ENCODE assay signal across 1 cellular context in the genomic region with DNA sequence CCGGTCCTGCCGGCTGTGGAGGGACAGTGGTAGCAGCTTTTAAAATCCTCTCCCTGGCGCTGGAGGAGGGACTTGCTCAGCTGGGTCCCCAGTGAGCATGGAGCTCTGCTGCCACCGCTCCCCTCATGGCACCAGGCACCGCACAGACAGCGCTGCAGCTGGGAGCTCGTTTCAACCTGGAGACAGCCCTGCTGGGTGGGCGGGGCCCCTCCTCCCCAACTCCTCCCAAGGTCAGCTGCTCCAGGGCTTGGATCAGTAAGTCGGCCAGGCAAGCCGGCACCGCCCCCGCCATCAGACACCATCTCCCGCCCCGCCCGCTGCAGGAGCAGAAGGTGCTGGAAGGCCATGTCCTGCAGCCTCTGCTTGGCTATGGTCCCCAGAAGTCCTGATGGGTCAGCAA.
A peak's percentile ranks its signal among the peaks of the same experiment; 100 is the strongest.
TF ChIP-seq lines count a peak whose summit lies in the region.

No MANE protein-coding gene starts in this region.

TF ChIP-seq in HepG2, 621 proteins besides CTCF, POLR2A, EP300 and RAD21 (continued from another document and continues in another):
- TF ChIP-seq, protein P1, sequence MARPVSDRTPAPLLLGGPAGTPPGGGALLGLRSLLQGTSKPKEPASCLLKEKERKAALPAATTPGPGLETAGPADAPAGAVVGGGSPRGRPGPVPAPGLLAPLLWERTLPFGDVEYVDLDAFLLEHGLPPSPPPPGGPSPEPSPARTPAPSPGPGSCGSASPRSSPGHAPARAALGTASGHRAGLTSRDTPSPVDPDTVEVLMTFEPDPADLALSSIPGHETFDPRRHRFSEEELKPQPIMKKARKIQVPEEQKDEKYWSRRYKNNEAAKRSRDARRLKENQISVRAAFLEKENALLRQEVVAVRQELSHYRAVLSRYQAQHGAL (CRISPR knock-in tag; IDR thresholded peaks at IDR 0.05; ENCODE audit: not compliant biosample characterization), result no peak
- no peak for TF ChIP-seq ZNF33A (CRISPR knock-in tag; IDR thresholded peaks at IDR 0.05; ENCODE audit: borderline replicate concordance)
- no peak for TF ChIP-seq NR2C2 (CRISPR knock-in tag; IDR thresholded peaks at IDR 0.05; ENCODE audit: borderline replicate concordance)
- no peak for TF ChIP-seq ZNF768 (CRISPR knock-in tag; IDR thresholded peaks at IDR 0.05)
- no peak for TF ChIP-seq ZNF747 (CRISPR knock-in tag; IDR thresholded peaks at IDR 0.05; ENCODE audit: borderline replicate concordance)
- TF ChIP-seq U2AF1 (optimal IDR thresholded peaks at IDR 0.05; ENCODE audit: low read depth, low read length), result no peak
- TF ChIP-seq, protein P2, sequence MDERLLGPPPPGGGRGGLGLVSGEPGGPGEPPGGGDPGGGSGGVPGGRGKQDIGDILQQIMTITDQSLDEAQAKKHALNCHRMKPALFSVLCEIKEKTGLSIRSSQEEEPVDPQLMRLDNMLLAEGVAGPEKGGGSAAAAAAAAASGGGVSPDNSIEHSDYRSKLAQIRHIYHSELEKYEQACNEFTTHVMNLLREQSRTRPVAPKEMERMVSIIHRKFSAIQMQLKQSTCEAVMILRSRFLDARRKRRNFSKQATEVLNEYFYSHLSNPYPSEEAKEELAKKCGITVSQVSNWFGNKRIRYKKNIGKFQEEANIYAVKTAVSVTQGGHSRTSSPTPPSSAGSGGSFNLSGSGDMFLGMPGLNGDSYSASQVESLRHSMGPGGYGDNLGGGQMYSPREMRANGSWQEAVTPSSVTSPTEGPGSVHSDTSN (CRISPR knock-in tag; IDR thresholded peaks at IDR 0.05), result no peak
- TF ChIP-seq ZNF724P (CRISPR knock-in tag; IDR thresholded peaks at IDR 0.05; ENCODE audit: borderline replicate concordance), result no peak
- no peak for TF ChIP-seq NR3C1 (CRISPR knock-in tag; IDR thresholded peaks at IDR 0.05)
- TF ChIP-seq ZNF674 (CRISPR knock-in tag; IDR thresholded peaks at IDR 0.05; ENCODE audit: low read depth), result no peak
- TF ChIP-seq ZZZ3 (CRISPR knock-in tag; IDR thresholded peaks at IDR 0.05; ENCODE audit: borderline replicate concordance), result no peak
- no peak for TF ChIP-seq THYN1 (CRISPR knock-in tag; IDR thresholded peaks at IDR 0.05; ENCODE audit: borderline replicate concordance, low read depth)
- no peak for TF ChIP-seq ZSCAN12 (CRISPR knock-in tag; IDR thresholded peaks at IDR 0.05)
- no peak for TF ChIP-seq ZNF589 (CRISPR knock-in tag; conservative IDR thresholded peaks at IDR 0.05)
- no peak for TF ChIP-seq SCMH1 (CRISPR knock-in tag; IDR thresholded peaks at IDR 0.05; ENCODE audit: borderline replicate concordance)
- no peak for TF ChIP-seq ZNF883 (CRISPR knock-in tag; IDR thresholded peaks at IDR 0.05; ENCODE audit: not compliant biosample characterization)
- no peak for TF ChIP-seq PRPF4 (IDR thresholded peaks at IDR 0.05; ENCODE audit: low read depth, low read length, poor library complexity, severe bottlenecking)
- no peak for TF ChIP-seq HOXA5 (CRISPR knock-in tag; IDR thresholded peaks at IDR 0.05)
- no peak for TF ChIP-seq NRL (CRISPR knock-in tag; IDR thresholded peaks at IDR 0.05; ENCODE audit: borderline replicate concordance)
- TF ChIP-seq, protein P3, sequence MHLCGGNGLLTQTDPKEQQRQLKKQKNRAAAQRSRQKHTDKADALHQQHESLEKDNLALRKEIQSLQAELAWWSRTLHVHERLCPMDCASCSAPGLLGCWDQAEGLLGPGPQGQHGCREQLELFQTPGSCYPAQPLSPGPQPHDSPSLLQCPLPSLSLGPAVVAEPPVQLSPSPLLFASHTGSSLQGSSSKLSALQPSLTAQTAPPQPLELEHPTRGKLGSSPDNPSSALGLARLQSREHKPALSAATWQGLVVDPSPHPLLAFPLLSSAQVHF (CRISPR knock-in tag; IDR thresholded peaks at IDR 0.05), result no peak
- TF ChIP-seq CAMTA2 (CRISPR knock-in tag; IDR thresholded peaks at IDR 0.05; ENCODE audit: borderline replicate concordance), result no peak
- TF ChIP-seq ZNF850 (CRISPR knock-in tag; conservative IDR thresholded peaks at IDR 0.05), result no peak
- no peak for TF ChIP-seq HNF4A (CRISPR knock-in tag; IDR thresholded peaks at IDR 0.05)
- TF ChIP-seq, protein P4, sequence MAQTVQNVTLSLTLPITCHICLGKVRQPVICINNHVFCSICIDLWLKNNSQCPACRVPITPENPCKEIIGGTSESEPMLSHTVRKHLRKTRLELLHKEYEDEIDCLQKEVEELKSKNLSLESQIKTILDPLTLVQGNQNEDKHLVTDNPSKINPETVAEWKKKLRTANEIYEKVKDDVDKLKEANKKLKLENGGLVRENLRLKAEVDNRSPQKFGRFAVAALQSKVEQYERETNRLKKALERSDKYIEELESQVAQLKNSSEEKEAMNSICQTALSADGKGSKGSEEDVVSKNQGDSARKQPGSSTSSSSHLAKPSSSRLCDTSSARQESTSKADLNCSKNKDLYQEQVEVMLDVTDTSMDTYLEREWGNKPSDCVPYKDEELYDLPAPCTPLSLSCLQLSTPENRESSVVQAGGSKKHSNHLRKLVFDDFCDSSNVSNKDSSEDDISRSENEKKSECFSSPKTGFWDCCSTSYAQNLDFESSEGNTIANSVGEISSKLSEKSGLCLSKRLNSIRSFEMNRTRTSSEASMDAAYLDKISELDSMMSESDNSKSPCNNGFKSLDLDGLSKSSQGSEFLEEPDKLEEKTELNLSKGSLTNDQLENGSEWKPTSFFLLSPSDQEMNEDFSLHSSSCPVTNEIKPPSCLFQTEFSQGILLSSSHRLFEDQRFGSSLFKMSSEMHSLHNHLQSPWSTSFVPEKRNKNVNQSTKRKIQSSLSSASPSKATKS (CRISPR knock-in tag; IDR thresholded peaks at IDR 0.05), result no peak
- TF ChIP-seq, protein P5, sequence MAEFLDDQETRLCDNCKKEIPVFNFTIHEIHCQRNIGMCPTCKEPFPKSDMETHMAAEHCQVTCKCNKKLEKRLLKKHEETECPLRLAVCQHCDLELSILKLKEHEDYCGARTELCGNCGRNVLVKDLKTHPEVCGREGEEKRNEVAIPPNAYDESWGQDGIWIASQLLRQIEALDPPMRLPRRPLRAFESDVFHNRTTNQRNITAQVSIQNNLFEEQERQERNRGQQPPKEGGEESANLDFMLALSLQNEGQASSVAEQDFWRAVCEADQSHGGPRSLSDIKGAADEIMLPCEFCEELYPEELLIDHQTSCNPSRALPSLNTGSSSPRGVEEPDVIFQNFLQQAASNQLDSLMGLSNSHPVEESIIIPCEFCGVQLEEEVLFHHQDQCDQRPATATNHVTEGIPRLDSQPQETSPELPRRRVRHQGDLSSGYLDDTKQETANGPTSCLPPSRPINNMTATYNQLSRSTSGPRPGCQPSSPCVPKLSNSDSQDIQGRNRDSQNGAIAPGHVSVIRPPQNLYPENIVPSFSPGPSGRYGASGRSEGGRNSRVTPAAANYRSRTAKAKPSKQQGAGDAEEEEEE (CRISPR knock-in tag; IDR thresholded peaks at IDR 0.05; ENCODE audit: borderline replicate concordance), result no peak
- TF ChIP-seq RBAK (CRISPR knock-in tag; IDR thresholded peaks at IDR 0.05), result no peak
- no peak for TF ChIP-seq ZBTB8A (CRISPR knock-in tag; IDR thresholded peaks at IDR 0.05; ENCODE audit: borderline replicate concordance, low read depth)
- TF ChIP-seq SAP130 (CRISPR knock-in tag; IDR thresholded peaks at IDR 0.05; ENCODE audit: low read depth), result peak; percentile 41; the same call in 1 of the 2 replicates
- TF ChIP-seq RARA (CRISPR knock-in tag; IDR thresholded peaks at IDR 0.05), result no peak
- TF ChIP-seq, protein P6, sequence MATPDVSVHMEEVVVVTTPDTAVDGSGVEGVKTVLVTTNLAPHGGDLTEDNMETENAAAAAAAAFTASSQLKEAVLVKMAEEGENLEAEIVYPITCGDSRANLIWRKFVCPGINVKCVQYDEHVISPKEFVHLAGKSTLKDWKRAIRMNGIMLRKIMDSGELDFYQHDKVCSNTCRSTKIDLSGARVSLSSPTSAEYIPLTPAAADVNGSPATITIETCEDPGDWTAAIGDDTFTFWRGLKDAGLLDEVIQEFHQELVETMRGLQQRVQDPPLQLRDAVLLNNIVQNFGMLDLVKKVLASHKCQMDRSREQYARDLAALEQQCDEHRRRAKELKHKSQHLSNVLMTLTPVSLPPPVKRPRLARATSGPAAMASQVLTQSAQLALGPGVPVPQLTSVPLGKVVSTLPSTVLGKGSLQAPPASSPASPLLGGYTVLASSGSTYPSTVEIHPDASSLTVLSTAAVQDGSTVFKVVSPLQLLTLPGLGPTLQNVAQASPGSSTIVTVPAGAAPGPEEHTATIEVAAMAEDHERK (CRISPR knock-in tag; IDR thresholded peaks at IDR 0.05; ENCODE audit: low read depth), result no peak
- TF ChIP-seq, protein P7, sequence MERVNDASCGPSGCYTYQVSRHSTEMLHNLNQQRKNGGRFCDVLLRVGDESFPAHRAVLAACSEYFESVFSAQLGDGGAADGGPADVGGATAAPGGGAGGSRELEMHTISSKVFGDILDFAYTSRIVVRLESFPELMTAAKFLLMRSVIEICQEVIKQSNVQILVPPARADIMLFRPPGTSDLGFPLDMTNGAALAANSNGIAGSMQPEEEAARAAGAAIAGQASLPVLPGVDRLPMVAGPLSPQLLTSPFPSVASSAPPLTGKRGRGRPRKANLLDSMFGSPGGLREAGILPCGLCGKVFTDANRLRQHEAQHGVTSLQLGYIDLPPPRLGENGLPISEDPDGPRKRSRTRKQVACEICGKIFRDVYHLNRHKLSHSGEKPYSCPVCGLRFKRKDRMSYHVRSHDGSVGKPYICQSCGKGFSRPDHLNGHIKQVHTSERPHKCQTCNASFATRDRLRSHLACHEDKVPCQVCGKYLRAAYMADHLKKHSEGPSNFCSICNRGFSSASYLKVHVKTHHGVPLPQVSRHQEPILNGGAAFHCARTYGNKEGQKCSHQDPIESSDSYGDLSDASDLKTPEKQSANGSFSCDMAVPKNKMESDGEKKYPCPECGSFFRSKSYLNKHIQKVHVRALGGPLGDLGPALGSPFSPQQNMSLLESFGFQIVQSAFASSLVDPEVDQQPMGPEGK (CRISPR knock-in tag; IDR thresholded peaks at IDR 0.05), result peak; percentile 76
- TF ChIP-seq ZNF343 (CRISPR knock-in tag; IDR thresholded peaks at IDR 0.05), result no peak
- no peak for TF ChIP-seq CEBPB (IDR thresholded peaks at IDR 0.05; ENCODE audit: borderline replicate concordance, low read depth, low read length)
- TF ChIP-seq, protein P8, sequence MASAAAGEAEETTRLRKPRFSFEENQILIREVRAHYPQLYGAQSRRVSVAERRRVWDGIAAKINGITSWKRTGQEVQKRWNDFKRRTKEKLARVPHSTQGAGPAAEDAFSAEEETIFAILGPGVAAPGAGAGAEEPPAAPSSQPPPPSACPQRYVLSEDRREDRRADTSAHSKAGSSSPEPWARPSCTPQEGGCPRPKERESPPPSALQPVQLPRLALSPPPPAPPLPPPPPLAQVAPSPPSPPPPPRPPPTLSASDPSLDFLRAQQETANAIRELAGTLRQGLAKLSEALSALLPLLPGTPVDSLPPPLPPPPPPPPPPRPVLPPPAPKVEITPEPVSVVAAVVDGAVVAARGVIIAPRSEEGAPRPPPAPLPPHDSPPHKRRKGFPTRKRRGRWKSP (CRISPR knock-in tag; IDR thresholded peaks at IDR 0.05), result no peak
- TF ChIP-seq ZNF570 (CRISPR knock-in tag; IDR thresholded peaks at IDR 0.05; ENCODE audit: borderline replicate concordance), result no peak
- no peak for TF ChIP-seq ZNF501 (CRISPR knock-in tag; IDR thresholded peaks at IDR 0.05)
- TF ChIP-seq HOXD1 (CRISPR knock-in tag; IDR thresholded peaks at IDR 0.05), result no peak
- TF ChIP-seq, protein P9, sequence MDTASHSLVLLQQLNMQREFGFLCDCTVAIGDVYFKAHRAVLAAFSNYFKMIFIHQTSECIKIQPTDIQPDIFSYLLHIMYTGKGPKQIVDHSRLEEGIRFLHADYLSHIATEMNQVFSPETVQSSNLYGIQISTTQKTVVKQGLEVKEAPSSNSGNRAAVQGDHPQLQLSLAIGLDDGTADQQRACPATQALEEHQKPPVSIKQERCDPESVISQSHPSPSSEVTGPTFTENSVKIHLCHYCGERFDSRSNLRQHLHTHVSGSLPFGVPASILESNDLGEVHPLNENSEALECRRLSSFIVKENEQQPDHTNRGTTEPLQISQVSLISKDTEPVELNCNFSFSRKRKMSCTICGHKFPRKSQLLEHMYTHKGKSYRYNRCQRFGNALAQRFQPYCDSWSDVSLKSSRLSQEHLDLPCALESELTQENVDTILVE (CRISPR knock-in tag; IDR thresholded peaks at IDR 0.05), result no peak
- TF ChIP-seq NKX3-1 (CRISPR knock-in tag; IDR thresholded peaks at IDR 0.05), result no peak
- TF ChIP-seq KAT8 (CRISPR knock-in tag; IDR thresholded peaks at IDR 0.05), result no peak
- no peak for TF ChIP-seq MIER2 (CRISPR knock-in tag; IDR thresholded peaks at IDR 0.05)
- no peak for TF ChIP-seq ETV6 (CRISPR knock-in tag; conservative IDR thresholded peaks at IDR 0.05)
- 0 out of 2 replicates have a peak, but pooled peaks have one; percentile 33 for TF ChIP-seq MYC (CRISPR knock-in tag; IDR thresholded peaks at IDR 0.05; ENCODE audit: borderline replicate concordance)
- TF ChIP-seq, protein P10, sequence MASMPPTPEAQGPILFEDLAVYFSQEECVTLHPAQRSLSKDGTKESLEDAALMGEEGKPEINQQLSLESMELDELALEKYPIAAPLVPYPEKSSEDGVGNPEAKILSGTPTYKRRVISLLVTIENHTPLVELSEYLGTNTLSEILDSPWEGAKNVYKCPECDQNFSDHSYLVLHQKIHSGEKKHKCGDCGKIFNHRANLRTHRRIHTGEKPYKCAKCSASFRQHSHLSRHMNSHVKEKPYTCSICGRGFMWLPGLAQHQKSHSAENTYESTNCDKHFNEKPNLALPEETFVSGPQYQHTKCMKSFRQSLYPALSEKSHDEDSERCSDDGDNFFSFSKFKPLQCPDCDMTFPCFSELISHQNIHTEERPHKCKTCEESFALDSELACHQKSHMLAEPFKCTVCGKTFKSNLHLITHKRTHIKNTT (CRISPR knock-in tag; IDR thresholded peaks at IDR 0.05), result no peak
- no peak for TF ChIP-seq ZNF34 (CRISPR knock-in tag; IDR thresholded peaks at IDR 0.05; ENCODE audit: borderline replicate concordance)
- TF ChIP-seq ZFP36L2 (CRISPR knock-in tag; IDR thresholded peaks at IDR 0.05), result no peak
- TF ChIP-seq RAD51 (IDR thresholded peaks at IDR 0.05; ENCODE audit: borderline replicate concordance), result no peak
- TF ChIP-seq SKI (IDR thresholded peaks at IDR 0.05; ENCODE audit: partially characterized antibody), result no peak
- TF ChIP-seq ZNF468 (CRISPR knock-in tag; IDR thresholded peaks at IDR 0.05), result no peak
- TF ChIP-seq EEA1 (CRISPR knock-in tag; IDR thresholded peaks at IDR 0.05; ENCODE audit: borderline replicate concordance), result no peak
- TF ChIP-seq ZNF879 (CRISPR knock-in tag; IDR thresholded peaks at IDR 0.05), result no peak
- TF ChIP-seq IRX3 (CRISPR knock-in tag; IDR thresholded peaks at IDR 0.05; ENCODE audit: borderline replicate concordance, low read depth), result no peak
- TF ChIP-seq BCL6 (CRISPR knock-in tag; IDR thresholded peaks at IDR 0.05), result no peak
- TF ChIP-seq ZNF776 (CRISPR knock-in tag; IDR thresholded peaks at IDR 0.05), result no peak
- no peak for TF ChIP-seq ZNF350 (CRISPR knock-in tag; IDR thresholded peaks at IDR 0.05; ENCODE audit: borderline replicate concordance, low read depth)
- TF ChIP-seq, protein P11, sequence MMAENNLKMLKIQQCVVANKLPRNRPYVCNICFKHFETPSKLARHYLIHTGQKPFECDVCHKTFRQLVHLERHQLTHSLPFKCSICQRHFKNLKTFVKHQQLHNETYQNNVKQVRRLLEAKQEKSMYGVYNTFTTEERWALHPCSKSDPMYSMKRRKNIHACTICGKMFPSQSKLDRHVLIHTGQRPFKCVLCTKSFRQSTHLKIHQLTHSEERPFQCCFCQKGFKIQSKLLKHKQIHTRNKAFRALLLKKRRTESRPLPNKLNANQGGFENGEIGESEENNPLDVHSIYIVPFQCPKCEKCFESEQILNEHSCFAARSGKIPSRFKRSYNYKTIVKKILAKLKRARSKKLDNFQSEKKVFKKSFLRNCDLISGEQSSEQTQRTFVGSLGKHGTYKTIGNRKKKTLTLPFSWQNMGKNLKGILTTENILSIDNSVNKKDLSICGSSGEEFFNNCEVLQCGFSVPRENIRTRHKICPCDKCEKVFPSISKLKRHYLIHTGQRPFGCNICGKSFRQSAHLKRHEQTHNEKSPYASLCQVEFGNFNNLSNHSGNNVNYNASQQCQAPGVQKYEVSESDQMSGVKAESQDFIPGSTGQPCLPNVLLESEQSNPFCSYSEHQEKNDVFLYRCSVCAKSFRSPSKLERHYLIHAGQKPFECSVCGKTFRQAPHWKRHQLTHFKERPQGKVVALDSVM (CRISPR knock-in tag; IDR thresholded peaks at IDR 0.05), result no peak
